ENCODE assay signal across 2 cellular contexts in the genomic region with DNA sequence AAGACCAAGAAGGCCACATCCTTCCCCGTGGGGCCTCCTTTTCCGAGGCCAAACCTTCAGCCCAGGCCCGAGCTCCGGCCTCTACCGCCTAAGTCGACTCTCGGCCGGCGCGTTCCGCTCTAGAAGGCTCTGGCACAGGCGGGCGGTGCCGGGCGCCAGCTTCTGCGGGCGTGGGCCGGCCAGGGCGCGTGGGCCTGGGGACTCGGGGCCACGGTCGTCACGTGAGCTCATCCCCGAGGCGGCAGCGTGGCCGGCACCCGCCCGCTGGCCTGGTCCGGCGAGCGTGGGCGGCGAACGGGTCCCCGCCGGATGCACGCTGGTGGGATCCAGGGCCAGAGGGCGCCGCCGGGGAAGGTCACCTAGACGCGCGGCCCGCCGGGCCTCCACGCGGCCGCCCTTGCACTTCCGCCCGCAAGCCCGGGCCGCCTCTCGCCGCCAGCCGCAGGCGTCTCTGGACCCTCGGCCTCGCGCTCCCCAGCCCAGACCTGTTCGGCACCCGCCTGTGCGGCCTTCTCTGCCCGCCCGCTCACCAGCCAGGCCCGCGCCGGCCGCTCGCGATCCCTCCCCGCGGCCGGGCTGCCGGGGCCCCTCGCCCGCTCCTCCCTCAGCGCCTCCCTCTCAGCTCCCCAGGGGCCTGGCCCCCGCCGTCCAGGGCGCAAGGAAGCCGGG.
TF ChIP-seq lines count a peak whose summit lies in the region.

No MANE protein-coding gene starts in this region.

TF ChIP-seq in WTC11, 78 proteins besides CTCF, POLR2A, EP300 and RAD21 (continues in another document):
- TF ChIP-seq, protein P1, sequence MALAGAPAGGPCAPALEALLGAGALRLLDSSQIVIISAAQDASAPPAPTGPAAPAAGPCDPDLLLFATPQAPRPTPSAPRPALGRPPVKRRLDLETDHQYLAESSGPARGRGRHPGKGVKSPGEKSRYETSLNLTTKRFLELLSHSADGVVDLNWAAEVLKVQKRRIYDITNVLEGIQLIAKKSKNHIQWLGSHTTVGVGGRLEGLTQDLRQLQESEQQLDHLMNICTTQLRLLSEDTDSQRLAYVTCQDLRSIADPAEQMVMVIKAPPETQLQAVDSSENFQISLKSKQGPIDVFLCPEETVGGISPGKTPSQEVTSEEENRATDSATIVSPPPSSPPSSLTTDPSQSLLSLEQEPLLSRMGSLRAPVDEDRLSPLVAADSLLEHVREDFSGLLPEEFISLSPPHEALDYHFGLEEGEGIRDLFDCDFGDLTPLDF (CRISPR knock-in tag; IDR thresholded peaks at IDR 0.05), result no peak
- TF ChIP-seq, protein P2, sequence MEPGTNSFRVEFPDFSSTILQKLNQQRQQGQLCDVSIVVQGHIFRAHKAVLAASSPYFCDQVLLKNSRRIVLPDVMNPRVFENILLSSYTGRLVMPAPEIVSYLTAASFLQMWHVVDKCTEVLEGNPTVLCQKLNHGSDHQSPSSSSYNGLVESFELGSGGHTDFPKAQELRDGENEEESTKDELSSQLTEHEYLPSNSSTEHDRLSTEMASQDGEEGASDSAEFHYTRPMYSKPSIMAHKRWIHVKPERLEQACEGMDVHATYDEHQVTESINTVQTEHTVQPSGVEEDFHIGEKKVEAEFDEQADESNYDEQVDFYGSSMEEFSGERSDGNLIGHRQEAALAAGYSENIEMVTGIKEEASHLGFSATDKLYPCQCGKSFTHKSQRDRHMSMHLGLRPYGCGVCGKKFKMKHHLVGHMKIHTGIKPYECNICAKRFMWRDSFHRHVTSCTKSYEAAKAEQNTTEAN (CRISPR knock-in tag; IDR thresholded peaks at IDR 0.05), result no peak
- TF ChIP-seq CREM (CRISPR knock-in tag; IDR thresholded peaks at IDR 0.05) (no peak), TEAD4 (CRISPR knock-in tag; IDR thresholded peaks at IDR 0.05) (peak; percentile 13; the same call in 1 of the 2 replicates), ZNF423 (CRISPR knock-in tag; IDR thresholded peaks at IDR 0.05) (0 out of 2 replicates have a peak, but pooled peaks have one; percentile 8), JUN (CRISPR knock-in tag; IDR thresholded peaks at IDR 0.05) (peak; percentile 62; the same call in 1 of the 2 replicates), FOXJ3 (CRISPR knock-in tag; IDR thresholded peaks at IDR 0.05; ENCODE audit: borderline replicate concordance) (no peak), KAT7 (CRISPR knock-in tag; IDR thresholded peaks at IDR 0.05; ENCODE audit: borderline replicate concordance) (peak; percentile 26; the same call in 1 of the 2 replicates)
- TF ChIP-seq, protein P3, sequence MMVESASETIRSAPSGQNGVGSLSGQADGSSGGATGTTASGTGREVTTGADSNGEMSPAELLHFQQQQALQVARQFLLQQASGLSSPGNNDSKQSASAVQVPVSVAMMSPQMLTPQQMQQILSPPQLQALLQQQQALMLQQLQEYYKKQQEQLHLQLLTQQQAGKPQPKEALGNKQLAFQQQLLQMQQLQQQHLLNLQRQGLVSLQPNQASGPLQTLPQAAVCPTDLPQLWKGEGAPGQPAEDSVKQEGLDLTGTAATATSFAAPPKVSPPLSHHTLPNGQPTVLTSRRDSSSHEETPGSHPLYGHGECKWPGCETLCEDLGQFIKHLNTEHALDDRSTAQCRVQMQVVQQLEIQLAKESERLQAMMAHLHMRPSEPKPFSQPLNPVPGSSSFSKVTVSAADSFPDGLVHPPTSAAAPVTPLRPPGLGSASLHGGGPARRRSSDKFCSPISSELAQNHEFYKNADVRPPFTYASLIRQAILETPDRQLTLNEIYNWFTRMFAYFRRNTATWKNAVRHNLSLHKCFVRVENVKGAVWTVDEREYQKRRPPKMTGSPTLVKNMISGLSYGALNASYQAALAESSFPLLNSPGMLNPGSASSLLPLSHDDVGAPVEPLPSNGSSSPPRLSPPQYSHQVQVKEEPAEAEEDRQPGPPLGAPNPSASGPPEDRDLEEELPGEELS (CRISPR knock-in tag; IDR thresholded peaks at IDR 0.05), result no peak
- TF ChIP-seq, protein P4, sequence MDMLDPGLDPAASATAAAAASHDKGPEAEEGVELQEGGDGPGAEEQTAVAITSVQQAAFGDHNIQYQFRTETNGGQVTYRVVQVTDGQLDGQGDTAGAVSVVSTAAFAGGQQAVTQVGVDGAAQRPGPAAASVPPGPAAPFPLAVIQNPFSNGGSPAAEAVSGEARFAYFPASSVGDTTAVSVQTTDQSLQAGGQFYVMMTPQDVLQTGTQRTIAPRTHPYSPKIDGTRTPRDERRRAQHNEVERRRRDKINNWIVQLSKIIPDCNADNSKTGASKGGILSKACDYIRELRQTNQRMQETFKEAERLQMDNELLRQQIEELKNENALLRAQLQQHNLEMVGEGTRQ (CRISPR knock-in tag; IDR thresholded peaks at IDR 0.05), result peak; percentile 44; the same call in 1 of the 2 replicates
- TF ChIP-seq, protein P5, sequence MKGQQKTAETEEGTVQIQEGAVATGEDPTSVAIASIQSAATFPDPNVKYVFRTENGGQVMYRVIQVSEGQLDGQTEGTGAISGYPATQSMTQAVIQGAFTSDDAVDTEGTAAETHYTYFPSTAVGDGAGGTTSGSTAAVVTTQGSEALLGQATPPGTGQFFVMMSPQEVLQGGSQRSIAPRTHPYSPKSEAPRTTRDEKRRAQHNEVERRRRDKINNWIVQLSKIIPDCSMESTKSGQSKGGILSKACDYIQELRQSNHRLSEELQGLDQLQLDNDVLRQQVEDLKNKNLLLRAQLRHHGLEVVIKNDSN (CRISPR knock-in tag; IDR thresholded peaks at IDR 0.05), result peak; percentile 39; the same call in 1 of the 2 replicates
- TF ChIP-seq, protein P6, sequence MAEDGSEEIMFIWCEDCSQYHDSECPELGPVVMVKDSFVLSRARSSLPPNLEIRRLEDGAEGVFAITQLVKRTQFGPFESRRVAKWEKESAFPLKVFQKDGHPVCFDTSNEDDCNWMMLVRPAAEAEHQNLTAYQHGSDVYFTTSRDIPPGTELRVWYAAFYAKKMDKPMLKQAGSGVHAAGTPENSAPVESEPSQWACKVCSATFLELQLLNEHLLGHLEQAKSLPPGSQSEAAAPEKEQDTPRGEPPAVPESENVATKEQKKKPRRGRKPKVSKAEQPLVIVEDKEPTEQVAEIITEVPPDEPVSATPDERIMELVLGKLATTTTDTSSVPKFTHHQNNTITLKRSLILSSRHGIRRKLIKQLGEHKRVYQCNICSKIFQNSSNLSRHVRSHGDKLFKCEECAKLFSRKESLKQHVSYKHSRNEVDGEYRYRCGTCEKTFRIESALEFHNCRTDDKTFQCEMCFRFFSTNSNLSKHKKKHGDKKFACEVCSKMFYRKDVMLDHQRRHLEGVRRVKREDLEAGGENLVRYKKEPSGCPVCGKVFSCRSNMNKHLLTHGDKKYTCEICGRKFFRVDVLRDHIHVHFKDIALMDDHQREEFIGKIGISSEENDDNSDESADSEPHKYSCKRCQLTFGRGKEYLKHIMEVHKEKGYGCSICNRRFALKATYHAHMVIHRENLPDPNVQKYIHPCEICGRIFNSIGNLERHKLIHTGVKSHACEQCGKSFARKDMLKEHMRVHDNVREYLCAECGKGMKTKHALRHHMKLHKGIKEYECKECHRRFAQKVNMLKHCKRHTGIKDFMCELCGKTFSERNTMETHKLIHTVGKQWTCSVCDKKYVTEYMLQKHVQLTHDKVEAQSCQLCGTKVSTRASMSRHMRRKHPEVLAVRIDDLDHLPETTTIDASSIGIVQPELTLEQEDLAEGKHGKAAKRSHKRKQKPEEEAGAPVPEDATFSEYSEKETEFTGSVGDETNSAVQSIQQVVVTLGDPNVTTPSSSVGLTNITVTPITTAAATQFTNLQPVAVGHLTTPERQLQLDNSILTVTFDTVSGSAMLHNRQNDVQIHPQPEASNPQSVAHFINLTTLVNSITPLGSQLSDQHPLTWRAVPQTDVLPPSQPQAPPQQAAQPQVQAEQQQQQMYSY (CRISPR knock-in tag; IDR thresholded peaks at IDR 0.05), result no peak

TF ChIP-seq in HepG2, 621 proteins besides CTCF, POLR2A, EP300 and RAD21 (continued from another document and continues in another):
- TF ChIP-seq ZNF329 (CRISPR knock-in tag; IDR thresholded peaks at IDR 0.05; ENCODE audit: low read depth) (no peak), MTA1 (CRISPR knock-in tag; IDR thresholded peaks at IDR 0.05; ENCODE audit: borderline replicate concordance) (0 out of 2 replicates have a peak, but pooled peaks have one; percentile 16), CC2D1A (CRISPR knock-in tag; IDR thresholded peaks at IDR 0.05) (no peak), ZNF138 (CRISPR knock-in tag; IDR thresholded peaks at IDR 0.05; ENCODE audit: low read depth) (0 out of 2 replicates have a peak, but pooled peaks have one; percentile 56), ARID2 (CRISPR knock-in tag; IDR thresholded peaks at IDR 0.05; ENCODE audit: borderline replicate concordance) (no peak), GATAD1 (CRISPR knock-in tag; IDR thresholded peaks at IDR 0.05) (no peak), NFYB (CRISPR knock-in tag; IDR thresholded peaks at IDR 0.05) (no peak), KLF15 (CRISPR knock-in tag; IDR thresholded peaks at IDR 0.05; ENCODE audit: borderline replicate concordance) (no peak), SRY (CRISPR knock-in tag; IDR thresholded peaks at IDR 0.05) (no peak; the same call in 1 of the 2 replicates), TBX2 (CRISPR knock-in tag; IDR thresholded peaks at IDR 0.05; ENCODE audit: borderline replicate concordance) (peak; percentile 64; the same call in 1 of the 2 replicates), ZBTB8A (CRISPR knock-in tag; IDR thresholded peaks at IDR 0.05; ENCODE audit: borderline replicate concordance, low read depth) (no peak), FOSL1 (CRISPR knock-in tag; IDR thresholded peaks at IDR 0.05; ENCODE audit: borderline replicate concordance) (no peak), ZNF292 (CRISPR knock-in tag; IDR thresholded peaks at IDR 0.05; ENCODE audit: borderline replicate concordance, low read depth) (no peak), SALL1 (CRISPR knock-in tag; IDR thresholded peaks at IDR 0.05) (peak; percentile 31; the same call in 1 of the 2 replicates), ZNF510 (CRISPR knock-in tag; IDR thresholded peaks at IDR 0.05; ENCODE audit: low read depth) (no peak), ZFP62 (CRISPR knock-in tag; IDR thresholded peaks at IDR 0.05) (no peak), POGZ (CRISPR knock-in tag; IDR thresholded peaks at IDR 0.05) (no peak), ZNF652 (CRISPR knock-in tag; IDR thresholded peaks at IDR 0.05; ENCODE audit: borderline replicate concordance, low read depth) (no peak), NFKBIZ (CRISPR knock-in tag; IDR thresholded peaks at IDR 0.05) (no peak), CBX2 (IDR thresholded peaks at IDR 0.05; ENCODE audit: low read depth, low read length) (no peak), CBX2 (CRISPR knock-in tag; IDR thresholded peaks at IDR 0.05; ENCODE audit: low read depth) (no peak), MXI1 (IDR thresholded peaks at IDR 0.05; ENCODE audit: borderline replicate concordance, low read depth, low read length) (0 out of 3 replicates have a peak, but pooled peaks have one; percentile 6)
- TF ChIP-seq, protein P7, sequence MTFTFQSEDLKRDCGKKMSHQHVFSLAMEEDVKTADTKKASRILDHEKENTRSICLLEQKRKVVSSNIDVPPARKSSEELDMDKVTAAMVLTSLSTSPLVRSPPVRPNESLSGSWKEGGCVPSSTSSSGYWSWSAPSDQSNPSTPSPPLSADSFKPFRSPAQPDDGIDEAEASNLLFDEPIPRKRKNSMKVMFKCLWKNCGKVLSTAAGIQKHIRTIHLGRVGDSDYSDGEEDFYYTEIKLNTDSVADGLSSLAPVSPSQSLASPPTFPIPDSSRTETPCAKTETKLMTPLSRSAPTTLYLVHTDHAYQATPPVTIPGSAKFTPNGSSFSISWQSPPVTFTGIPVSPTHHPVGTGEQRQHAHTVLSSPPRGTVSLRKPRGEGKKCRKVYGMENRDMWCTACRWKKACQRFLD (CRISPR knock-in tag; IDR thresholded peaks at IDR 0.05; ENCODE audit: borderline replicate concordance), result no peak
- TF ChIP-seq, protein P8, sequence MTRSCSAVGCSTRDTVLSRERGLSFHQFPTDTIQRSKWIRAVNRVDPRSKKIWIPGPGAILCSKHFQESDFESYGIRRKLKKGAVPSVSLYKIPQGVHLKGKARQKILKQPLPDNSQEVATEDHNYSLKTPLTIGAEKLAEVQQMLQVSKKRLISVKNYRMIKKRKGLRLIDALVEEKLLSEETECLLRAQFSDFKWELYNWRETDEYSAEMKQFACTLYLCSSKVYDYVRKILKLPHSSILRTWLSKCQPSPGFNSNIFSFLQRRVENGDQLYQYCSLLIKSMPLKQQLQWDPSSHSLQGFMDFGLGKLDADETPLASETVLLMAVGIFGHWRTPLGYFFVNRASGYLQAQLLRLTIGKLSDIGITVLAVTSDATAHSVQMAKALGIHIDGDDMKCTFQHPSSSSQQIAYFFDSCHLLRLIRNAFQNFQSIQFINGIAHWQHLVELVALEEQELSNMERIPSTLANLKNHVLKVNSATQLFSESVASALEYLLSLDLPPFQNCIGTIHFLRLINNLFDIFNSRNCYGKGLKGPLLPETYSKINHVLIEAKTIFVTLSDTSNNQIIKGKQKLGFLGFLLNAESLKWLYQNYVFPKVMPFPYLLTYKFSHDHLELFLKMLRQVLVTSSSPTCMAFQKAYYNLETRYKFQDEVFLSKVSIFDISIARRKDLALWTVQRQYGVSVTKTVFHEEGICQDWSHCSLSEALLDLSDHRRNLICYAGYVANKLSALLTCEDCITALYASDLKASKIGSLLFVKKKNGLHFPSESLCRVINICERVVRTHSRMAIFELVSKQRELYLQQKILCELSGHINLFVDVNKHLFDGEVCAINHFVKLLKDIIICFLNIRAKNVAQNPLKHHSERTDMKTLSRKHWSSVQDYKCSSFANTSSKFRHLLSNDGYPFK (CRISPR knock-in tag; IDR thresholded peaks at IDR 0.05; ENCODE audit: borderline replicate concordance), result no peak
- TF ChIP-seq, protein P9, sequence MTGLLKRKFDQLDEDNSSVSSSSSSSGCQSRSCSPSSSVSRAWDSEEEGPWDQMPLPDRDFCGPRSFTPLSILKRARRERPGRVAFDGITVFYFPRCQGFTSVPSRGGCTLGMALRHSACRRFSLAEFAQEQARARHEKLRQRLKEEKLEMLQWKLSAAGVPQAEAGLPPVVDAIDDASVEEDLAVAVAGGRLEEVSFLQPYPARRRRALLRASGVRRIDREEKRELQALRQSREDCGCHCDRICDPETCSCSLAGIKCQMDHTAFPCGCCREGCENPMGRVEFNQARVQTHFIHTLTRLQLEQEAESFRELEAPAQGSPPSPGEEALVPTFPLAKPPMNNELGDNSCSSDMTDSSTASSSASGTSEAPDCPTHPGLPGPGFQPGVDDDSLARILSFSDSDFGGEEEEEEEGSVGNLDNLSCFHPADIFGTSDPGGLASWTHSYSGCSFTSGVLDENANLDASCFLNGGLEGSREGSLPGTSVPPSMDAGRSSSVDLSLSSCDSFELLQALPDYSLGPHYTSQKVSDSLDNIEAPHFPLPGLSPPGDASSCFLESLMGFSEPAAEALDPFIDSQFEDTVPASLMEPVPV (CRISPR knock-in tag; IDR thresholded peaks at IDR 0.05), result no peak
- TF ChIP-seq, protein P10, sequence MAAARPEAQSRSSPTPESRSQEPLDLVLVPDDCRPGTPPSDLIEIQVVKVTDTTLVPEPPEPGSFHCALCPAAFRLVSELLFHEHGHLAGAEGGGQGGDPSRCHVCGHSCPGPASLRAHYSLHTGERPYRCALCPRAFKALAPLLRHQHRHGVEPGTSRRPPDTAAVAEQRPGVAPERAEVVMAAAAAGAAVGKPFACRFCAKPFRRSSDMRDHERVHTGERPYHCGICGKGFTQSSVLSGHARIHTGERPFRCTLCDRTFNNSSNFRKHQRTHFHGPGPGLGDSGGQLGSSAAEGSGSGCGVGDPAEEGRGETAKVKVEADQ (CRISPR knock-in tag; IDR thresholded peaks at IDR 0.05; ENCODE audit: borderline replicate concordance), result peak; percentile 76; the same call in 1 of the 2 replicates
- TF ChIP-seq, protein P11, sequence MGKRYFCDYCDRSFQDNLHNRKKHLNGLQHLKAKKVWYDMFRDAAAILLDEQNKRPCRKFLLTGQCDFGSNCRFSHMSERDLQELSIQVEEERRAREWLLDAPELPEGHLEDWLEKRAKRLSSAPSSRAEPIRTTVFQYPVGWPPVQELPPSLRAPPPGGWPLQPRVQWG (CRISPR knock-in tag; IDR thresholded peaks at IDR 0.05; ENCODE audit: borderline replicate concordance, low read depth), result no peak
